In genomic region chr11:108857382-108857781, GRCh38 we compare ENCODE assay signal across 1 cellular context.
TF ChIP-seq lines count a peak whose summit lies in the region.

No MANE protein-coding gene starts in this region.

TF ChIP-seq in SK-N-SH treated with all-trans-retinoic acid at 6 μM for 48 hours, 23 proteins besides CTCF, POLR2A, EP300 and RAD21 (continued from another document):
- TF ChIP-seq, protein P1, sequence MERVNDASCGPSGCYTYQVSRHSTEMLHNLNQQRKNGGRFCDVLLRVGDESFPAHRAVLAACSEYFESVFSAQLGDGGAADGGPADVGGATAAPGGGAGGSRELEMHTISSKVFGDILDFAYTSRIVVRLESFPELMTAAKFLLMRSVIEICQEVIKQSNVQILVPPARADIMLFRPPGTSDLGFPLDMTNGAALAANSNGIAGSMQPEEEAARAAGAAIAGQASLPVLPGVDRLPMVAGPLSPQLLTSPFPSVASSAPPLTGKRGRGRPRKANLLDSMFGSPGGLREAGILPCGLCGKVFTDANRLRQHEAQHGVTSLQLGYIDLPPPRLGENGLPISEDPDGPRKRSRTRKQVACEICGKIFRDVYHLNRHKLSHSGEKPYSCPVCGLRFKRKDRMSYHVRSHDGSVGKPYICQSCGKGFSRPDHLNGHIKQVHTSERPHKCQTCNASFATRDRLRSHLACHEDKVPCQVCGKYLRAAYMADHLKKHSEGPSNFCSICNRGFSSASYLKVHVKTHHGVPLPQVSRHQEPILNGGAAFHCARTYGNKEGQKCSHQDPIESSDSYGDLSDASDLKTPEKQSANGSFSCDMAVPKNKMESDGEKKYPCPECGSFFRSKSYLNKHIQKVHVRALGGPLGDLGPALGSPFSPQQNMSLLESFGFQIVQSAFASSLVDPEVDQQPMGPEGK (CRISPR knock-in tag; IDR thresholded peaks at IDR 0.05; ENCODE audit: borderline replicate concordance), result no peak
- TF ChIP-seq ZC3H10 (CRISPR knock-in tag; IDR thresholded peaks at IDR 0.05), result no peak
- TF ChIP-seq ZNF70 (CRISPR knock-in tag; IDR thresholded peaks at IDR 0.05), result no peak
- no peak for TF ChIP-seq OSR1 (CRISPR knock-in tag; IDR thresholded peaks at IDR 0.05)
